In genomic region chr2:110865188-110865587, GRCh38 we compare ENCODE assay signal across 10 cellular contexts.
DNase-seq lines count a peak whose midpoint lies in the region; ATAC-seq and TF ChIP-seq lines count a peak whose summit lies in the region.
"Had no signal": no experiment of that assay in that cellular context is flagged by ENCODE, and none has a peak within 500 bp of the region (broad histone marks: within the 10 kb centered on the region; RNA-seq: fewer than 3 reads in every experiment).

No MANE protein-coding gene starts in this region.

- peak; percentile 96 for ATAC-seq in HG02588 (IDR thresholded peaks at IDR 0.05; ENCODE audit: unreplicated experiment)
- no peak for ATAC-seq in sciatic nerve
- ATAC-seq: heart left ventricle had no signal

- H3K4me3 ChIP-seq in ascending aorta: no peak overlapping the region
- H3K4me3 ChIP-seq: heart left ventricle had no signal

- H3K27ac ChIP-seq in ascending aorta: no peak overlapping the region
- H3K27ac ChIP-seq: heart left ventricle had no signal

- intact Hi-C loops in sciatic nerve (cut with DNase I) (no loop called here), ascending aorta (cut with DNase I) (no loop called here)

- H3K4me1 Mint-ChIP-seq in activated CD4-positive, alpha-beta T cell treated with anti-CD3 and anti-CD28 coated beads, Interleukin-2, amount 10 ng/mL, durations not matched to agents 7 days and 5 days: peaks cover 53% of the 10 kb centered on the region

- TF ChIP-seq CTCF in ascending aorta (IDR thresholded peaks at IDR 0.05): no peak

- H3K36me3 ChIP-seq in ascending aorta: no peaks in the 10 kb centered on the region
- H3K36me3 ChIP-seq: heart left ventricle had no signal

- H3K4me1 ChIP-seq in ascending aorta: no peaks in the 10 kb centered on the region
- H3K4me1 ChIP-seq: heart left ventricle had no signal

- no peaks in the 10 kb centered on the region for H3K27me3 ChIP-seq in ascending aorta

- peak overlapping the region; percentile 2 for H3K4me3 Mint-ChIP-seq in activated CD4-positive, alpha-beta T cell treated with anti-CD3 and anti-CD28 coated beads, Interleukin-2, amount 10 ng/mL, durations not matched to agents 7 days and 5 days

- H3K27ac Mint-ChIP-seq in activated CD4-positive, alpha-beta T cell treated with anti-CD3 and anti-CD28 coated beads, Interleukin-2, amount 10 ng/mL, durations not matched to agents 7 days and 5 days: peak overlapping the region; percentile 78

- no peaks in the 10 kb centered on the region for H3K9me3 ChIP-seq in ascending aorta
- H3K9me3 ChIP-seq: heart left ventricle had no signal

- DNase-seq in activated CD4-positive, alpha-beta T cell treated with anti-CD3 and anti-CD28 coated beads, Interleukin-2, amount 10 ng/mL, durations not matched to agents 7 days and 5 days: peak; percentile 34
- no peak for DNase-seq in activated CD4-positive, alpha-beta T cell treated with anti-CD3 and anti-CD28 coated beads for 1 hour
- DNase-seq in MV-4-11 (lab: John Stamatoyannopoulos, UW): peak; percentile 56
- peak; percentile 43 for DNase-seq in stimulated activated CD4-positive, alpha-beta T cell treated with anti-CD3 and anti-CD28 coated beads, Interleukin-4, amount 100 ng/mL, for 1 hour
- no peak for DNase-seq in Ammon's horn (ENCODE audit: low spot score)
- DNase-seq in sciatic nerve (ENCODE audit: low spot score): no peak
- no peak for DNase-seq in ascending aorta (ENCODE audit: low spot score in 2 of 2)
- DNase-seq: activated CD8-positive, alpha-beta memory T cell treated with anti-CD3 and anti-CD28 coated beads for 24 hours; heart left ventricle had no signal

- CTCF ChIA-PET in activated CD4-positive, alpha-beta T cell treated with anti-CD3 and anti-CD28 coated beads, Interleukin-2, amount 10 ng/mL, durations not matched to agents 7 days and 5 days (lab: Charles Lee): interaction anchor here (2.3 kb wide), 1 partner anchor 13 kb away, joined by 7 read pairs; no protein-coding TSS in a partner anchor

- POLR2A ChIA-PET in activated CD4-positive, alpha-beta T cell treated with anti-CD3 and anti-CD28 coated beads, Interleukin-2, amount 10 ng/mL, durations not matched to agents 7 days and 5 days (lab: Charles Lee): interaction anchor here (0.5 kb wide), 1 partner anchor 1760 kb away, joined by 3 read pairs; no protein-coding TSS in a partner anchor

- peaks cover 10% of the 10 kb centered on the region for H3K36me3 Mint-ChIP-seq in activated CD4-positive, alpha-beta T cell treated with anti-CD3 and anti-CD28 coated beads, Interleukin-2, amount 10 ng/mL, durations not matched to agents 7 days and 5 days (ENCODE audit: low read depth)

- H3K9me3 Mint-ChIP-seq in activated CD4-positive, alpha-beta T cell treated with anti-CD3 and anti-CD28 coated beads, Interleukin-2, amount 10 ng/mL, durations not matched to agents 7 days and 5 days: peaks cover 3% of the 10 kb centered on the region

- H3K27me3 Mint-ChIP-seq in activated CD4-positive, alpha-beta T cell treated with anti-CD3 and anti-CD28 coated beads, Interleukin-2, amount 10 ng/mL, durations not matched to agents 7 days and 5 days: peaks cover 20% of the 10 kb centered on the region

Comparison
In these comparisons a context has a peak if more than half of its experiments do, and no peak if none do; other contexts are left out.
1. DNase-seq: peak in activated CD4-positive, alpha-beta T cell treated with anti-CD3 and anti-CD28 coated beads, Interleukin-2, amount 10 ng/mL, durations not matched to agents 7 days and 5 days (single experiment), MV-4-11 (single experiment) and stimulated activated CD4-positive, alpha-beta T cell treated with anti-CD3 and anti-CD28 coated beads, Interleukin-4, amount 100 ng/mL, for 1 hour (single experiment); none in activated CD4-positive, alpha-beta T cell treated with anti-CD3 and anti-CD28 coated beads for 1 hour (single experiment), Ammon's horn (single experiment), sciatic nerve (single experiment) and ascending aorta (0 of 2).